Comparison of ENCODE assay signal across 9 cellular contexts in the genomic region with DNA sequence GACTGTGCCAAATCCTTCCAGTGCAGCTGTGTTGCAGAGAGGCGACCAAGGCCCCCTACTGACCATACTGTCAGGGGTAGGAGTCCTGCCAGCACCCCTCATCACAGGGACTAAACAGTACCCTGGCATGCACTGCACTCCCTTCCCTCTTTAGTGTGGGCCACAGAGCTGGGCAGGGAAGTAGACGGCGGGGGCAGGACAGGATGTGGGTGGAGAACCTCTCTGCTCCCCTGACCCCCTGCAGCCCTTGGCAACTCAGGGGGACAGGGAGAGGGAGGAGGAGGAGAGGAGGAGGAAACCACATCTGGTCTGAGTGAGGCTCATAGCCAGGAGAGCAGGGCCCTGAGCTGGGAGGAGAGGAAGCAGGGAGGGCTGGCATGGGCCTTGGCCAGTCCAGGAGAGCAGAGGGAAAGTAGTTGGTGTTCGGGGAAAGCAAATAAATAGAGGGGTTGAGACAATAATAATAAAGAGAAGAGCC.
DNase-seq lines count a peak whose midpoint lies in the region; ATAC-seq and TF ChIP-seq lines count a peak whose summit lies in the region.
"Had no signal": no experiment of that assay in that cellular context is flagged by ENCODE, and none has a peak within 500 bp of the region (broad histone marks: within the 10 kb centered on the region; RNA-seq: fewer than 3 reads in every experiment).

No MANE protein-coding gene starts in this region.

- H3K36me3 ChIP-seq in BJ (ENCODE audit: control insufficient read depth, insufficient read depth, low read length) (no peaks in the 10 kb centered on the region), SJCRH30 (no peaks in the 10 kb centered on the region)
- H3K36me3 ChIP-seq: esophagus squamous epithelium had no signal

- POLR2A ChIA-PET in BJ (lab: Charles Lee), result interaction anchor here (0.5 kb wide), 2 partner anchors 9 to 13 kb away, joined by 3 to 8 read pairs; no protein-coding TSS in a partner anchor

- H3K4me3 ChIP-seq in BJ (ENCODE audit: low read depth, low read length) (no peak overlapping the region), SJCRH30 (no peak overlapping the region)
- H3K4me3 ChIP-seq: esophagus squamous epithelium had no signal

- H3K9me3 ChIP-seq in SJCRH30 (replicated peaks), result peaks cover 7% of the 10 kb centered on the region; the same call in 1 of the 2 replicates
- H3K9me3 ChIP-seq: esophagus squamous epithelium had no signal

- H3K27me3 ChIP-seq in BJ (ENCODE audit: control insufficient read depth, insufficient read depth, low read length), result peaks cover 18% of the 10 kb centered on the region
- H3K27me3 ChIP-seq in SJCRH30, result no peaks in the 10 kb centered on the region

- H3K4me1 ChIP-seq in SJCRH30, result peaks cover 28% of the 10 kb centered on the region

- 0 out of 2 replicates have a peak, but pooled peaks have one; percentile 10 for TF ChIP-seq CTCF in BJ (IDR thresholded peaks at IDR 0.05; ENCODE audit: insufficient read depth, low read depth, low read length)

- DNase-seq in BJ (ENCODE audit: low read depth), result no peak
- peak; percentile 54 for DNase-seq in GF-D8 (lab: John Stamatoyannopoulos, UW)
- peak; percentile 28 to 49 for DNase-seq in SJCRH30
- DNase-seq in kidney glomerular epithelial cell (lab: John Stamatoyannopoulos, UW), result peak; percentile 18
- no peak for DNase-seq in NCI-H2107 (lab: John Stamatoyannopoulos, UW)
- no peak for DNase-seq in NCI-H1694 treated with DMSO at 0.1 percent for 48 hours (lab: John Stamatoyannopoulos, UW)
- DNase-seq: esophagus squamous epithelium had no signal

- CTCF ChIA-PET in BJ (lab: Yijun Ruan, JAX), result interaction anchor here (0.9 kb wide), 1 partner anchor 44 kb away, joined by 4 read pairs; no protein-coding TSS in a partner anchor

- H3K27ac ChIP-seq in SJCRH30, result no peak overlapping the region

- ATAC-seq in HG02840 (IDR thresholded peaks at IDR 0.05; ENCODE audit: low FRiP score, unreplicated experiment) (no peak), GM18520 (IDR thresholded peaks at IDR 0.05; ENCODE audit: unreplicated experiment) (no peak)

Comparison
In these comparisons a context has a peak if more than half of its experiments do, and no peak if none do; other contexts are left out.
1. DNase-seq: peak in GF-D8 (single experiment), SJCRH30 (2 of 2) and kidney glomerular epithelial cell (single experiment); none in BJ (single experiment), NCI-H2107 (single experiment) and NCI-H1694 treated with DMSO at 0.1 percent for 48 hours (single experiment).